In genomic region chr16:73122604-73123386, GRCh38 we compare ENCODE assay signal across 1 cellular context.
TF ChIP-seq lines count a peak whose summit lies in the region.

No MANE protein-coding gene starts in this region.

TF ChIP-seq in liver, 16 proteins besides CTCF, POLR2A, EP300 and RAD21 (continued from another document):
- TF ChIP-seq REST (IDR thresholded peaks at IDR 0.05) (no peak), NR2F2 (IDR thresholded peaks at IDR 0.05) (no peak), TAF1 (conservative IDR thresholded peaks at IDR 0.05) (no peak), FOXA1 (IDR thresholded peaks at IDR 0.05) (no peak), YY1 (IDR thresholded peaks at IDR 0.05) (no peak), EGR1 (IDR thresholded peaks at IDR 0.05; ENCODE audit: low read depth in 2 of 2) (no peak), FOXA2 (IDR thresholded peaks at IDR 0.05) (no peak), SP1 (IDR thresholded peaks at IDR 0.05) (no peak), HNF4G (IDR thresholded peaks at IDR 0.05) (no peak), RXRA (IDR thresholded peaks at IDR 0.05) (no peak), ATF3 (IDR thresholded peaks at IDR 0.05) (no peak)
- TF ChIP-seq, protein P1, sequence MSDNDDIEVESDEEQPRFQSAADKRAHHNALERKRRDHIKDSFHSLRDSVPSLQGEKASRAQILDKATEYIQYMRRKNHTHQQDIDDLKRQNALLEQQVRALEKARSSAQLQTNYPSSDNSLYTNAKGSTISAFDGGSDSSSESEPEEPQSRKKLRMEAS (IDR thresholded peaks at IDR 0.05), result no peak
